ENCODE assay signal across 21 cellular contexts in genomic region chr6:130424704-130425103, GRCh38. TPM values are rescaled to one million over a fixed set of nuclear protein-coding genes. Genes with fewer than 3 reads are reported as not detected.
DNase-seq lines count a peak whose midpoint lies in the region; FAIRE-seq and TF ChIP-seq lines count a peak whose summit lies in the region.
"Had no signal": no experiment of that assay in that cellular context is flagged by ENCODE, and none has a peak within 500 bp of the region (broad histone marks: within the 10 kb centered on the region; RNA-seq: fewer than 3 reads in every experiment).

No MANE protein-coding gene starts in this region.

- peaks cover 37% of the 10 kb centered on the region for H3K4me1 Mint-ChIP-seq in astrocyte (ENCODE audit: low read depth, unreplicated experiment)

- no peak overlapping the region for H3K4me3 Mint-ChIP-seq in astrocyte (ENCODE audit: unreplicated experiment)

- no peaks in the 10 kb centered on the region for H3K27me3 ChIP-seq in HUES48 (ENCODE audit: control insufficient read depth, insufficient read depth, low read length)
- H3K27me3 ChIP-seq in astrocyte (ENCODE audit: insufficient read depth, low read length): no peaks in the 10 kb centered on the region
- H3K27me3 ChIP-seq in iPS-20b (ENCODE audit: insufficient read depth, low read length): no peaks in the 10 kb centered on the region
- H3K27me3 ChIP-seq: BE2C, MG63 had no signal

- H3K9me3 ChIP-seq in HUES48 (ENCODE audit: control insufficient read depth, insufficient read depth, low read length) (no peaks in the 10 kb centered on the region), astrocyte (ENCODE audit: insufficient read depth, low read depth, low read length) (no peaks in the 10 kb centered on the region), iPS-20b (ENCODE audit: insufficient read depth, low read depth, low read length) (no peaks in the 10 kb centered on the region)
- H3K9me3 ChIP-seq: BE2C, MG63 had no signal

- peaks cover 37% of the 10 kb centered on the region for H3K4me1 ChIP-seq in HUES48 (ENCODE audit: control insufficient read depth, insufficient read depth, low read length)
- peaks cover 32% of the 10 kb centered on the region for H3K4me1 ChIP-seq in astrocyte (ENCODE audit: insufficient read depth, low read length)
- H3K4me1 ChIP-seq in iPS-20b (ENCODE audit: insufficient read depth, low read length): peaks cover 24% of the 10 kb centered on the region
- H3K4me1 ChIP-seq: BE2C had no signal

- DNase-seq in astrocyte (ENCODE audit: low read depth) (no peak), retina (peak; percentile 12), amniotic stem cell (lab: John Stamatoyannopoulos, UW) (no peak), RCC 7860 (ENCODE audit: low spot score) (no peak)
- DNase-seq in activated T-cell treated with anti-CD3 and anti-CD28 coated beads, Interleukin-2, amount 50 U/mL, for 48 hours: no peak
- no peak for DNase-seq in activated T-cell treated with anti-CD3 and anti-CD28 coated beads, Interleukin-2, amount 50 U/mL, for 1 hour
- DNase-seq: BE2C; EL; GF-D8; MG63; NCI-H1417; NCI-H187 treated with DMSO at 0.1 percent for 48 hours; NCI-H2107; NCI-H2227 treated with DMSO at 0.1 percent for 48 hours; NCI-H524; NCI-H774; NK-92 treated with Interleukin-12 subunit alpha and Interleukin-12 subunit beta, amount 100 ng/mL, for 24 hours had no signal

- H3K27ac ChIP-seq in HUES48 (ENCODE audit: low read depth, low read length) (peak overlapping the region; percentile 16), astrocyte (ENCODE audit: low read depth, low read length) (peak overlapping the region; percentile 76), iPS-20b (ENCODE audit: low read length) (no peak overlapping the region)

- no peak overlapping the region for H3K27ac Mint-ChIP-seq in astrocyte (ENCODE audit: unreplicated experiment)

- no peaks in the 10 kb centered on the region for H4K20me1 ChIP-seq in astrocyte (ENCODE audit: insufficient read depth, low read length)

- FAIRE-seq in astrocyte (lab: Jason Lieb, UNC) (peak; percentile 45), RCC 7860 (lab: Jason Lieb, UNC) (no peak)
- FAIRE-seq: GM19239, K562 had no signal

- H3K4me3 ChIP-seq in HUES48 (ENCODE audit: low read depth, low read length): 0 out of 2 replicates have a peak overlapping the region, but pooled peaks have one; percentile 25
- no peak overlapping the region for H3K4me3 ChIP-seq in astrocyte (ENCODE audit: insufficient read depth, low read depth, low read length)
- H3K4me3 ChIP-seq in iPS-20b (ENCODE audit: low read length): peak overlapping the region; percentile 18; the same call in 1 of the 2 replicates
- H3K4me3 ChIP-seq: K562, MG63 had no signal

- TF ChIP-seq CTCF in astrocyte (IDR thresholded peaks at IDR 0.05; ENCODE audit: insufficient read depth, low read depth, low read length): no peak

- H3K4me2 ChIP-seq in astrocyte (ENCODE audit: low read length): peak overlapping the region; percentile 14

- H3K9ac ChIP-seq in HUES48 (ENCODE audit: low read depth, low read length): no peak overlapping the region
- peak overlapping the region; percentile 52 for H3K9ac ChIP-seq in astrocyte (ENCODE audit: low read length)
- H3K9ac ChIP-seq in iPS-20b (ENCODE audit: low read depth, low read length): peak overlapping the region; percentile 16; the same call in 1 of the 2 replicates

- no peak overlapping the region for H2AFZ ChIP-seq in astrocyte (ENCODE audit: low read depth, low read length)

- peaks cover 74% of the 10 kb centered on the region for H3K79me2 ChIP-seq in astrocyte (ENCODE audit: insufficient read depth, low read length)

- no peaks in the 10 kb centered on the region for H3K36me3 Mint-ChIP-seq in astrocyte (ENCODE audit: low read depth, unreplicated experiment)

- no peaks in the 10 kb centered on the region for H3K27me3 Mint-ChIP-seq in astrocyte (ENCODE audit: low read depth, unreplicated experiment)

- H3K36me3 ChIP-seq in HUES48 (ENCODE audit: control insufficient read depth, insufficient read depth, low read length) (no peaks in the 10 kb centered on the region), astrocyte (ENCODE audit: insufficient read depth, low read length) (peaks cover 5% of the 10 kb centered on the region), iPS-20b (ENCODE audit: insufficient read depth, low read depth, low read length) (no peaks in the 10 kb centered on the region)
- H3K36me3 ChIP-seq: BE2C, MG63 had no signal

- H3K9me3 Mint-ChIP-seq in astrocyte (ENCODE audit: unreplicated experiment): no peaks in the 10 kb centered on the region

RNA-seq across cellular contexts. Expression of gene TMEM200A, which starts 58.9 kb away (rescaled TPM):
- 14.9 and 17.3 TPM in 2 replicates for total RNA-seq in astrocyte
